30 cellular contexts compared by ENCODE assay signal in the genomic region with DNA sequence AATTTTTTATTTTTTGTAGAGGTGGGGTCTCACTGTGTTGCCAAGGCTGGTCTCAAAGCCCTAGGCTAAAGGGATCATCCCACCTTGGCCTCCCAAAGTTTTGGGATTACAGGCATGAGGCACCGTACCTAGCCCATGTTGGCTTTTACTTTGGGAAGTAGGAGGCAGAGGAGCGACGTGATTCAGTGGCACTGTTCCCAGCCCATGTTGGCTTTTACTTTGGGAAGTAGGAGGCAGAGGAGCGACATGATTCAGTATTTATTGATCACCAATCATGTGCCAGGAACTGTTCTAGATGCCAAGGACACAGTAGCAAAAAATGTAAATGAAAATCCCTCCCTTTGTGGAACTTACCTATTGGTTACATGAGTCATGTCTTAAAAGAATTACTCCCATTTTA.
"Had no signal": no experiment of that assay in that cellular context is flagged by ENCODE, and none has a peak within 500 bp of the region (broad histone marks: within the 10 kb centered on the region; RNA-seq: fewer than 3 reads in every experiment).

No MANE protein-coding gene starts in this region.

- H3K4me3 Mint-ChIP-seq: activated CD4-positive, alpha-beta T cell treated with anti-CD3 and anti-CD28 coated beads, Interleukin-2, amount 10 ng/mL, durations not matched to agents 7 days and 5 days; activated CD8-positive, alpha-beta T cell treated with anti-CD3 and anti-CD28 coated beads for 36 hours; activated naive CD4-positive, alpha-beta T cell treated with anti-CD3 and anti-CD28 coated beads for 36 hours; central memory CD8-positive, alpha-beta T cell; T-helper 1 cell treated with Interleukin-12 subunit alpha and Interleukin-12 subunit beta and Interleukin-4 antibody, amounts not matched to agents 30 μg/mL and 1 μg/mL, for 36 hours; T-helper 2 cell treated with Interferon-gamma antibody and Interleukin-4, amounts not matched to agents 5 μg/mL and 100 μg/mL, for 36 hours had no signal

- H3K27ac Mint-ChIP-seq: activated CD4-positive, alpha-beta T cell treated with anti-CD3 and anti-CD28 coated beads, Interleukin-2, amount 10 ng/mL, durations not matched to agents 7 days and 5 days; activated CD8-positive, alpha-beta T cell treated with anti-CD3 and anti-CD28 coated beads for 36 hours; activated naive CD4-positive, alpha-beta T cell treated with anti-CD3 and anti-CD28 coated beads for 36 hours; activated naive CD4-positive, alpha-beta T cell treated with anti-CD3 and anti-CD28 coated beads, Interleukin-2, amount 50 U/mL, for 72 hours; T-helper 1 cell treated with Interleukin-12 subunit alpha and Interleukin-12 subunit beta and Interleukin-4 antibody, amounts not matched to agents 30 μg/mL and 1 μg/mL, for 36 hours; T-helper 2 cell treated with Interferon-gamma antibody and Interleukin-4, amounts not matched to agents 5 μg/mL and 100 μg/mL, for 36 hours had no signal

- H3K9ac ChIP-seq: SK-N-SH had no signal

- DNase-seq: activated CD4-positive, alpha-beta T cell treated with anti-CD3 and anti-CD28 coated beads, Interleukin-2, amount 10 ng/mL, durations not matched to agents 7 days and 5 days; activated gamma-delta T cell treated with Interleukin-2 at 50 U/mL for 16 hours; activated naive CD4-positive, alpha-beta T cell treated with anti-CD3 and anti-CD28 coated beads for 36 hours; activated T-cell treated with anti-CD3 and anti-CD28 coated beads, Interleukin-2, amount 50 U/mL, for 1 hour; anterior cingulate cortex; brain microvascular endothelial cell; Karpas-422; KBM-7; NCI-H1048; NCI-H1105 treated with DMSO at 0.1 percent for 48 hours; NCI-H1436; NCI-H1694 treated with DMSO at 0.1 percent for 48 hours; NCI-H2029; NCI-H345; NCI-H526; NCI-H748 treated with DMSO at 0.1 percent for 48 hours; NK-92 treated with Interleukin-12 subunit alpha and Interleukin-12 subunit beta, amount 100 ng/mL, for 24 hours; PC-3; Peyer's patch; RPMI8226; SHP77 treated with DMSO at 0.1 percent for 48 hours; SK-N-SH had no signal

- H3K9me3 Mint-ChIP-seq: activated CD4-positive, alpha-beta T cell treated with anti-CD3 and anti-CD28 coated beads, Interleukin-2, amount 10 ng/mL, durations not matched to agents 7 days and 5 days; activated CD8-positive, alpha-beta T cell treated with anti-CD3 and anti-CD28 coated beads for 36 hours; activated naive CD4-positive, alpha-beta T cell treated with anti-CD3 and anti-CD28 coated beads for 36 hours; central memory CD8-positive, alpha-beta T cell; T-helper 1 cell treated with Interleukin-12 subunit alpha and Interleukin-12 subunit beta and Interleukin-4 antibody, amounts not matched to agents 30 μg/mL and 1 μg/mL, for 36 hours; T-helper 2 cell treated with Interferon-gamma antibody and Interleukin-4, amounts not matched to agents 5 μg/mL and 100 μg/mL, for 36 hours had no signal

- H3K27me3 ChIP-seq: brain microvascular endothelial cell, cardiac muscle cell, Peyer's patch, SJSA1 had no signal

- H3K27me3 Mint-ChIP-seq: activated CD4-positive, alpha-beta T cell treated with anti-CD3 and anti-CD28 coated beads, Interleukin-2, amount 10 ng/mL, durations not matched to agents 7 days and 5 days; central memory CD8-positive, alpha-beta T cell had no signal

- ATAC-seq: PC-3 had no signal

- H3K4me2 ChIP-seq: SK-N-SH had no signal

- H3K27ac ChIP-seq: brain microvascular endothelial cell, cardiac muscle cell, Peyer's patch, SJSA1 had no signal

- H3K4me3 ChIP-seq: cardiac muscle cell, Peyer's patch, SJSA1 had no signal

- H3K4me1 Mint-ChIP-seq: activated CD4-positive, alpha-beta T cell treated with anti-CD3 and anti-CD28 coated beads, Interleukin-2, amount 10 ng/mL, durations not matched to agents 7 days and 5 days had no signal

- H3K4me1 ChIP-seq: Peyer's patch, SJSA1 had no signal

- H3K9me3 ChIP-seq: Peyer's patch, SJSA1, SK-N-SH had no signal

- H3K36me3 ChIP-seq: brain microvascular endothelial cell, cardiac muscle cell, Peyer's patch had no signal

- H3K36me3 Mint-ChIP-seq: activated naive CD4-positive, alpha-beta T cell treated with anti-CD3 and anti-CD28 coated beads, Interleukin-2, amount 50 U/mL, for 72 hours had no signal

- FAIRE-seq: TTC549 had no signal
